In genomic region chr11:67276821-67277230, GRCh38 we compare ENCODE assay signal across 8 cellular contexts. TPM values are rescaled to one million over a fixed set of nuclear protein-coding genes. Genes with fewer than 3 reads are reported as not detected.
DNase-seq lines count a peak whose midpoint lies in the region; ATAC-seq and TF ChIP-seq lines count a peak whose summit lies in the region.

No MANE protein-coding gene starts in this region.

- H3K9ac ChIP-seq in BLaER1, result peak overlapping the region; percentile 100

- peak in 2 of 3 experiments; percentile 14 to 19 for TF ChIP-seq CTCF in ascending aorta (IDR thresholded peaks at IDR 0.05)
- TF ChIP-seq CTCF in thyroid gland (IDR thresholded peaks at IDR 0.05), result no peak

- H3K36me3 ChIP-seq in BLaER1, result peaks cover 85% of the 10 kb centered on the region
- H3K36me3 ChIP-seq in ascending aorta, result peaks cover 28 to 34% of the 10 kb centered on the region in 2 donors
- H3K36me3 ChIP-seq in thyroid gland, result peaks cover 23 to 27% of the 10 kb centered on the region in 2 donors

- H4K20me1 ChIP-seq in BLaER1, result 0 out of 2 replicates have a peak, but pooled peaks cover 15% of the 10 kb centered on the region

- H3K4me3 ChIP-seq in BLaER1, result peak overlapping the region; percentile 99
- peak overlapping the region; percentile 24 to 46 for H3K4me3 ChIP-seq in ascending aorta
- H3K4me3 ChIP-seq in thyroid gland (replicated peaks in 1 of 3), result peak overlapping the region in 1 of 3 donors; percentile 7

- H3K9me3 ChIP-seq in BLaER1 (no peaks in the 10 kb centered on the region), ascending aorta (no peaks in the 10 kb centered on the region), thyroid gland (no peaks in the 10 kb centered on the region)

- peak overlapping the region; percentile 99 for H3K4me2 ChIP-seq in BLaER1

- DNase-seq in NOMO-1 treated with dmso at 0.1 percent for 144 hours (lab: John Stamatoyannopoulos, UW; ENCODE audit: unreplicated experiment) (peak; percentile 82), ascending aorta (ENCODE audit: low spot score in 2 of 2) (no peak), left colon (peak; percentile 64 to 80), thyroid gland (no peak), kidney tubule cell (ENCODE audit: low spot score) (no peak), NCI-H526 (lab: John Stamatoyannopoulos, UW) (no peak)

- intact Hi-C loops in ascending aorta (cut with DNase I) (loop anchor here (1.0 kb wide), 1 partner anchor 12 kb away; the partner anchor contains the start of gene ANKRD13D), left colon (cut with DNase I, micrococcal nuclease) (no loop called here), thyroid gland (cut with DNase I) (no loop called here)

- TF ChIP-seq POLR2A in thyroid gland (IDR thresholded peaks at IDR 0.05), result no peak

- H3K4me1 ChIP-seq in BLaER1 (peaks cover 97% of the 10 kb centered on the region), ascending aorta (peaks cover 46 to 54% of the 10 kb centered on the region in 2 donors), thyroid gland (peaks cover 35 to 77% of the 10 kb centered on the region in 2 donors)

- peak; percentile 36 for ATAC-seq in GM21381 (IDR thresholded peaks at IDR 0.05; ENCODE audit: unreplicated experiment)
- ATAC-seq in left colon, result peak; percentile 71

- H3K27ac ChIP-seq in BLaER1 (peak overlapping the region; percentile 100), ascending aorta (peak overlapping the region; percentile 72 to 80), thyroid gland (peak overlapping the region; percentile 41 to 74 (median 67))

- H3K27me3 ChIP-seq in BLaER1 (no peaks in the 10 kb centered on the region), ascending aorta (no peaks in the 10 kb centered on the region), thyroid gland (no peaks in the 10 kb centered on the region)

- 78 to 88% methylated on average over 2 to 6 of the region's 15 CpGs for WGBS in thyroid gland, 2 donors

RNA-seq across cellular contexts. Expression of gene GRK2, which starts 10.6 kb away (rescaled TPM):
- total RNA-seq in ascending aorta (65.3 TPM), left colon (100 to 1,000 TPM in 1 of 2 donors, 10 to 100 TPM in 1; 95.8 to 119 TPM), thyroid gland (10 to 100 TPM; 32.8 to 55.8 (median 40.6) TPM)

RNA-seq across cellular contexts. Expression of gene ANKRD13D, which starts 12.3 kb away (rescaled TPM):
- total RNA-seq in ascending aorta (54.7 TPM), left colon (10 to 100 TPM; 26.9 to 29.6 TPM), thyroid gland (10 to 100 TPM; 27.9 to 36.8 (median 31.5) TPM)

RNA-seq across cellular contexts. Expression of gene SSH3, which starts 26.5 kb away (rescaled TPM):
- total RNA-seq in ascending aorta, result 30.9 TPM
- 10 to 100 TPM; 74.9 to 79.3 TPM for total RNA-seq in left colon
- total RNA-seq in thyroid gland, result 10 to 100 TPM; 50.5 to 59.9 (median 54.4) TPM

Comparison
In these comparisons a context has a peak if more than half of its experiments do, and no peak if none do; other contexts are left out.
1. DNase-seq: peak in NOMO-1 treated with dmso at 0.1 percent for 144 hours (single experiment) and left colon (2 of 2); none in ascending aorta (0 of 2), thyroid gland (0 of 2), kidney tubule cell (single experiment) and NCI-H526 (0 of 2).
2. CTCF ChIP-seq: peak in ascending aorta (2 of 3); none in thyroid gland (0 of 6).
3. Peak in every context shown above with its lines, with median percentiles within 50 percentile points of each other: H3K27ac ChIP-seq.